Comparison of ENCODE assay signal across 20 cellular contexts in genomic region chr7:116910367-116910766, GRCh38.
"Had no signal": no experiment of that assay in that cellular context is flagged by ENCODE, and none has a peak within 500 bp of the region (broad histone marks: within the 10 kb centered on the region; RNA-seq: fewer than 3 reads in every experiment).

No MANE protein-coding gene starts in this region.

- ATAC-seq: activated T-cell treated with anti-CD3 and anti-CD28 coated beads, Interleukin-2, amount 50 U/mL, for 4 hours had no signal

- FAIRE-seq: TTC549 had no signal

- DNase-seq: activated B cell treated with CpG ODN at 0.5 μM for 24 hours; activated CD4-positive, alpha-beta memory T cell treated with anti-CD3 and anti-CD28 coated beads for 36 hours; activated CD4-positive, alpha-beta T cell treated with anti-CD3 and anti-CD28 coated beads for 1 hour; activated CD4-positive, alpha-beta T cell treated with anti-CD3 and anti-CD28 coated beads, Interleukin-2, amount 10 ng/mL, durations not matched to agents 24 days and 14 days; activated CD8-positive, alpha-beta memory T cell treated with anti-CD3 and anti-CD28 coated beads for 24 hours; activated effector memory CD4-positive, alpha-beta T cell treated with anti-CD3 and anti-CD28 coated beads, Interleukin-2, amount 50 U/mL, for 16 hours; activated naive CD4-positive, alpha-beta T cell treated with anti-CD3 and anti-CD28 coated beads for 36 hours; activated T-cell treated with anti-CD3 and anti-CD28 coated beads, Interleukin-2, amount 50 U/mL, for 4 hours; caudate nucleus; MM.1S; NCI-H1105; NCI-H1436; NCI-H1694 treated with DMSO at 0.1 percent for 48 hours; NCI-H2029 treated with DMSO at 0.1 percent for 48 hours; NCI-H446; NCI-H524; SIG-M5; T-helper 2 cell; T1000 had no signal
